1 cellular context compared by ENCODE assay signal in the genomic region with DNA sequence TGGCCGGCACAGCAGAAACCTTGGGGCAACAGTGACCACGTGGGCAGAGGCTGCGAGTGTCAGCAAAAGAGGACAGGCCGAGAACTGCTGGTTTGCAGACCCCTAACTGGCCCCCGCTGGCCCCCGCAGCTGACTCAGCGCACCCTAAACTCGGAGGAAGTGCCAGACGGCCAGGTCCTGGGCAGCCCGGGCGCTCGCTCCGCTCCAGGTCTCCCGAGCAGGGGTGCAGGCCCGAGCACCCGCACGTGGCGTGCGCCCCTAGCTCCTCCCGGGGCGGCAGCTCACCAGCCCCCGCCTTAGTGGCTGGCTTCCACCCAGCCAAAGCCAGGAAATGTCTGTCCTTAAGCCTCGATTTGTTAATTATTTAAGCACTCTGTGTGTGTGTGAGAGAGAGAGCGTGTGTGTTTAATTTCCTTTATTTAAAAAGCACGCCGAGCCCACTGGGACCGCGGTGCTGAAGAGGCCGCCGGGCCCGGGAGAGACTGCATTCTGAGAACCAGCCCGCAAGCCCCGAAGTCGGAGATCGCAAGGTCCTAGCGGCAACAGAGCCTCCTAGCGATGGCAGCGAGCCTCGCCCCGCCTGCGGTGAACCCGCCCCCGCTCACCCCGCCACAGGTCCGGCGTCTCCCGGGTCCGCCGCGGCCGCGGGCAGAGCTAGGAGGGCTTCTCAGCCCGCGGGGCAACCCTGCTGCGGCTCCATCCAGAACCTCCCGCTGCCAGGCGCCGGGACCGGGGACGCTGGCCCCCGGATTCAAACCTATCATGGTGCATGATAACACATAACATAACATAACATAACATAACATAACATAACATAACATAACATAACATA.
TF ChIP-seq lines count a peak whose summit lies in the region.

No MANE protein-coding gene starts in this region.

TF ChIP-seq in K562, 482 proteins besides CTCF, POLR2A, EP300 and RAD21 (continued from another document and continues in another):
- TF ChIP-seq, protein P1, sequence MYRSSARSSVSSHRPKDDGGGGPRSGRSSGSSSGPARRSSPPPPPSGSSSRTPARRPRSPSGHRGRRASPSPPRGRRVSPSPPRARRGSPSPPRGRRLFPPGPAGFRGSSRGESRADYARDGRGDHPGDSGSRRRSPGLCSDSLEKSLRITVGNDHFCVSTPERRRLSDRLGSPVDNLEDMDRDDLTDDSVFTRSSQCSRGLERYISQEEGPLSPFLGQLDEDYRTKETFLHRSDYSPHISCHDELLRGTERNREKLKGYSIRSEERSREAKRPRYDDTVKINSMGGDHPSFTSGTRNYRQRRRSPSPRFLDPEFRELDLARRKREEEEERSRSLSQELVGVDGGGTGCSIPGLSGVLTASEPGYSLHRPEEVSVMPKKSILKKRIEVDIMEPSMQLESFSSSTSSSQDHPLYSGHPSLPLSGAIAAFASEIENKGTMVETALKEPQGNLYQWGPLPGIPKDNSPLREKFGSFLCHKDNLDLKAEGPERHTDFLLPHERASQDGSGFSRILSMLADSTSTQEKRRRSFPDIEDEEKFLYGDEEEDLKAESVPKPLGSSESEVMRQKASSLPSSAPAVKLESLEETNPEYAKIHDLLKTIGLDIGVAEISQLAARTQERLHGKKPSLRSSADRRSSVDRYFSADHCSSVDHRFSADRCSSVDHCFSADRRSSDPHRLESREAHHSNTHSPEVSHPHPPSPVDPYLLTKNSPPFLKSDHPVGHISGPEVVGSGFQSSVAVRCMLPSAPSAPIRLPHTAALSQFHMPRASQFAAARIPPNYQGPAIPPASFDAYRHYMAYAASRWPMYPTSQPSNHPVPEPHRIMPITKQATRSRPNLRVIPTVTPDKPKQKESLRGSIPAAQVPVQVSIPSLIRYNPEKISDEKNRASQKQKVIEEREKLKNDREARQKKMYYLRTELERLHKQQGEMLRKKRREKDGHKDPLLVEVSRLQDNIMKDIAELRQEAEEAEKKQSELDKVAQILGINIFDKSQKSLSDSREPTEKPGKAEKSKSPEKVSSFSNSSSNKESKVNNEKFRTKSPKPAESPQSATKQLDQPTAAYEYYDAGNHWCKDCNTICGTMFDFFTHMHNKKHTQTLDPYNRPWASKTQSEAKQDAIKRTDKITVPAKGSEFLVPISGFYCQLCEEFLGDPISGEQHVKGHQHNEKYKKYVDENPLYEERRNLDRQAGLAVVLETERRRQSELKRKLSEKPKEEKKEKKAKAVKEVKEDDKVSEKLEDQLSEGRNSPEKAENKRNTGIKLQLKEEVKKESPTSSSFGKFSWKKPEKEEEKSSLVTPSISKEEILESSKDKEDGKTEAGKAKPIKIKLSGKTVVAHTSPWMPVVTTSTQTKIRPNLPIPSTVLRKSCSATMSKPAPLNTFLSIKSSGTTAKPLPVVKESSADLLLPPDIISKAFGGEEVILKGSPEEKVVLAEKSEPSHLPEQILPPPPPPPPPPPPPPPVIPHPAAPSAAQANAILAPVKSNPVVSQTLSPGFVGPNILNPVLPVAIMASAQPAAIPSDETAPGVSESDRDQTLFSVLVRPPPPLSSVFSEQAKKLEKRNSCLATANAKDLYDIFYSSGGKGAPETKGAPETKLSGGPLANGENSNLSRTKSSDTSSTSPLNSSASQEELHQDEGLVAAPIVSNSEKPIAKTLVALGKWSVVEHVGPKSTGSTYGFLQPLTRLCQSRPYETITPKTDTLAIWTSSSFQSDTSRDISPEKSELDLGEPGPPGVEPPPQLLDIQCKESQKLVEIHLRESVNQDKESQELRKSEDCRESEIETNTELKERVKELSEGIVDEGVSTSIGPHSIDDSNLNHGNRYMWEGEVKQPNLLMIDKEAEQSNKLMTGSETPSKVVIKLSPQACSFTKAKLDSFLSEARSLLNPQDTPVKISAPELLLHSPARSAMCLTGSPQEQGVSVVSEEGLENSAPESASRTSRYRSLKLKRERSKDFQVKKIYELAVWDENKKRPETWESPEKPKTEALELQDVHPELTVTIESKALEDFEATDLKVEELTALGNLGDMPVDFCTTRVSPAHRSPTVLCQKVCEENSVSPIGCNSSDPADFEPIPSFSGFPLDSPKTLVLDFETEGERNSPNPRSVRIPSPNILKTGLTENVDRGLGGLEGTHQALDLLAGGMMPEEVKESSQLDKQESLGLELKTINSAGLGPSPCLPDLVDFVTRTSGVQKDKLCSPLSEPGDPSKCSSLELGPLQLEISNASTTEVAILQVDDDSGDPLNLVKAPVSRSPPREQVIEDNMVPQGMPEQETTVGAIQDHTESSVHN (IDR thresholded peaks at IDR 0.05; ENCODE audit: borderline replicate concordance in 1 of 2, low read depth in 1 of 2): no peak
- TF ChIP-seq NONO (IDR thresholded peaks at IDR 0.05; ENCODE audit: low read depth in 2 of 2, low read length in 1 of 2): no peak; a peak in 1 of 4 replicates
- TF ChIP-seq DPF2 (IDR thresholded peaks at IDR 0.05): no peak; the same call in none of the 2 replicates
- no peak for TF ChIP-seq ZFP36 (IDR thresholded peaks at IDR 0.05; ENCODE audit: low read depth, low read length, partially characterized antibody)
- no peak for TF ChIP-seq PML (IDR thresholded peaks at IDR 0.05; ENCODE audit: low read length)
- TF ChIP-seq NCOR1 (IDR thresholded peaks at IDR 0.05): no peak
- TF ChIP-seq GATAD2B (IDR thresholded peaks at IDR 0.05; ENCODE audit: borderline replicate concordance): peak; percentile 12; the same call in 1 of the 2 replicates
- TF ChIP-seq SMARCE1 (IDR thresholded peaks at IDR 0.05): no peak
- TF ChIP-seq ZNF143 (CRISPR knock-in tag; IDR thresholded peaks at IDR 0.05): no peak
- TF ChIP-seq TRIM24 (IDR thresholded peaks at IDR 0.05): no peak
- TF ChIP-seq PCBP1 (IDR thresholded peaks at IDR 0.05; ENCODE audit: low read depth, low read length, poor library complexity, severe bottlenecking): no peak
- no peak for TF ChIP-seq TAL1 (IDR thresholded peaks at IDR 0.05)
- TF ChIP-seq, protein P2, sequence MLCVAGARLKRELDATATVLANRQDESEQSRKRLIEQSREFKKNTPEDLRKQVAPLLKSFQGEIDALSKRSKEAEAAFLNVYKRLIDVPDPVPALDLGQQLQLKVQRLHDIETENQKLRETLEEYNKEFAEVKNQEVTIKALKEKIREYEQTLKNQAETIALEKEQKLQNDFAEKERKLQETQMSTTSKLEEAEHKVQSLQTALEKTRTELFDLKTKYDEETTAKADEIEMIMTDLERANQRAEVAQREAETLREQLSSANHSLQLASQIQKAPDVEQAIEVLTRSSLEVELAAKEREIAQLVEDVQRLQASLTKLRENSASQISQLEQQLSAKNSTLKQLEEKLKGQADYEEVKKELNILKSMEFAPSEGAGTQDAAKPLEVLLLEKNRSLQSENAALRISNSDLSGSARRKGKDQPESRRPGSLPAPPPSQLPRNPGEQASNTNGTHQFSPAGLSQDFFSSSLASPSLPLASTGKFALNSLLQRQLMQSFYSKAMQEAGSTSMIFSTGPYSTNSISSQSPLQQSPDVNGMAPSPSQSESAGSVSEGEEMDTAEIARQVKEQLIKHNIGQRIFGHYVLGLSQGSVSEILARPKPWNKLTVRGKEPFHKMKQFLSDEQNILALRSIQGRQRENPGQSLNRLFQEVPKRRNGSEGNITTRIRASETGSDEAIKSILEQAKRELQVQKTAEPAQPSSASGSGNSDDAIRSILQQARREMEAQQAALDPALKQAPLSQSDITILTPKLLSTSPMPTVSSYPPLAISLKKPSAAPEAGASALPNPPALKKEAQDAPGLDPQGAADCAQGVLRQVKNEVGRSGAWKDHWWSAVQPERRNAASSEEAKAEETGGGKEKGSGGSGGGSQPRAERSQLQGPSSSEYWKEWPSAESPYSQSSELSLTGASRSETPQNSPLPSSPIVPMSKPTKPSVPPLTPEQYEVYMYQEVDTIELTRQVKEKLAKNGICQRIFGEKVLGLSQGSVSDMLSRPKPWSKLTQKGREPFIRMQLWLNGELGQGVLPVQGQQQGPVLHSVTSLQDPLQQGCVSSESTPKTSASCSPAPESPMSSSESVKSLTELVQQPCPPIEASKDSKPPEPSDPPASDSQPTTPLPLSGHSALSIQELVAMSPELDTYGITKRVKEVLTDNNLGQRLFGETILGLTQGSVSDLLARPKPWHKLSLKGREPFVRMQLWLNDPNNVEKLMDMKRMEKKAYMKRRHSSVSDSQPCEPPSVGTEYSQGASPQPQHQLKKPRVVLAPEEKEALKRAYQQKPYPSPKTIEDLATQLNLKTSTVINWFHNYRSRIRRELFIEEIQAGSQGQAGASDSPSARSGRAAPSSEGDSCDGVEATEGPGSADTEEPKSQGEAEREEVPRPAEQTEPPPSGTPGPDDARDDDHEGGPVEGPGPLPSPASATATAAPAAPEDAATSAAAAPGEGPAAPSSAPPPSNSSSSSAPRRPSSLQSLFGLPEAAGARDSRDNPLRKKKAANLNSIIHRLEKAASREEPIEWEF (CRISPR knock-in tag; IDR thresholded peaks at IDR 0.05): 0 out of 2 replicates have a peak, but pooled peaks have one; percentile 43
- TF ChIP-seq NFRKB (IDR thresholded peaks at IDR 0.05; ENCODE audit: low read depth): 0 out of 2 replicates have a peak, but pooled peaks have one; percentile 71
- no peak for TF ChIP-seq TEAD4 (IDR thresholded peaks at IDR 0.05; ENCODE audit: low read length)
- no peak for TF ChIP-seq TEAD4 (CRISPR knock-in tag; IDR thresholded peaks at IDR 0.05; ENCODE audit: borderline replicate concordance)
- peak; percentile 89 for TF ChIP-seq POLR2G (IDR thresholded peaks at IDR 0.05; ENCODE audit: low read depth, low read length)
- TF ChIP-seq, protein P3, sequence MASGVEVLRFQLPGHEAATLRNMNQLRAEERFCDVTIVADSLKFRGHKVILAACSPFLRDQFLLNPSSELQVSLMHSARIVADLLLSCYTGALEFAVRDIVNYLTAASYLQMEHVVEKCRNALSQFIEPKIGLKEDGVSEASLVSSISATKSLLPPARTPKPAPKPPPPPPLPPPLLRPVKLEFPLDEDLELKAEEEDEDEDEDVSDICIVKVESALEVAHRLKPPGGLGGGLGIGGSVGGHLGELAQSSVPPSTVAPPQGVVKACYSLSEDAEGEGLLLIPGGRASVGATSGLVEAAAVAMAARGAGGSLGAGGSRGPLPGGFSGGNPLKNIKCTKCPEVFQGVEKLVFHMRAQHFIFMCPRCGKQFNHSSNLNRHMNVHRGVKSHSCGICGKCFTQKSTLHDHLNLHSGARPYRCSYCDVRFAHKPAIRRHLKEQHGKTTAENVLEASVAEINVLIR (CRISPR knock-in tag; IDR thresholded peaks at IDR 0.05): no peak
- peak; percentile 24; the same call in 1 of the 2 replicates for TF ChIP-seq TCF3 (CRISPR knock-in tag; IDR thresholded peaks at IDR 0.05)
- no peak for TF ChIP-seq GTF2A2 (tag; IDR thresholded peaks at IDR 0.05)
- no peak for TF ChIP-seq XRCC4 (IDR thresholded peaks at IDR 0.05; ENCODE audit: extremely low read depth, insufficient read depth, insufficient read length)
- no peak for TF ChIP-seq FOXJ3 (CRISPR knock-in tag; IDR thresholded peaks at IDR 0.05)
- TF ChIP-seq, protein P4, sequence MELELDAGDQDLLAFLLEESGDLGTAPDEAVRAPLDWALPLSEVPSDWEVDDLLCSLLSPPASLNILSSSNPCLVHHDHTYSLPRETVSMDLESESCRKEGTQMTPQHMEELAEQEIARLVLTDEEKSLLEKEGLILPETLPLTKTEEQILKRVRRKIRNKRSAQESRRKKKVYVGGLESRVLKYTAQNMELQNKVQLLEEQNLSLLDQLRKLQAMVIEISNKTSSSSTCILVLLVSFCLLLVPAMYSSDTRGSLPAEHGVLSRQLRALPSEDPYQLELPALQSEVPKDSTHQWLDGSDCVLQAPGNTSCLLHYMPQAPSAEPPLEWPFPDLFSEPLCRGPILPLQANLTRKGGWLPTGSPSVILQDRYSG (tag; conservative IDR thresholded peaks at IDR 0.05; ENCODE audit: low read depth): peak; percentile 47; the same call in 1 of the 2 replicates
- TF ChIP-seq POLR2AphosphoS2 (IDR thresholded peaks at IDR 0.05; ENCODE audit: low read length): no peak
- TF ChIP-seq ZNF444 (CRISPR knock-in tag; IDR thresholded peaks at IDR 0.05): no peak
- TF ChIP-seq CCAR2 (IDR thresholded peaks at IDR 0.05; ENCODE audit: low read depth, low read length): no peak
- TF ChIP-seq MCM2 (IDR thresholded peaks at IDR 0.05; ENCODE audit: low read depth): no peak
- no peak for TF ChIP-seq ZSCAN32 (CRISPR knock-in tag; IDR thresholded peaks at IDR 0.05)
- TF ChIP-seq ZNF134 (CRISPR knock-in tag; conservative IDR thresholded peaks at IDR 0.05): no peak
- TF ChIP-seq MCM7 (IDR thresholded peaks at IDR 0.05): no peak
- TF ChIP-seq, protein P5, sequence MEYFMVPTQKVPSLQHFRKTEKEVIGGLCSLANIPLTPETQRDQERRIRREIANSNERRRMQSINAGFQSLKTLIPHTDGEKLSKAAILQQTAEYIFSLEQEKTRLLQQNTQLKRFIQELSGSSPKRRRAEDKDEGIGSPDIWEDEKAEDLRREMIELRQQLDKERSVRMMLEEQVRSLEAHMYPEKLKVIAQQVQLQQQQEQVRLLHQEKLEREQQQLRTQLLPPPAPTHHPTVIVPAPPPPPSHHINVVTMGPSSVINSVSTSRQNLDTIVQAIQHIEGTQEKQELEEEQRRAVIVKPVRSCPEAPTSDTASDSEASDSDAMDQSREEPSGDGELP (CRISPR knock-in tag; IDR thresholded peaks at IDR 0.05; ENCODE audit: borderline replicate concordance): peak; percentile 63
- TF ChIP-seq ESRRA (IDR thresholded peaks at IDR 0.05; ENCODE audit: borderline replicate concordance, low read depth): peak; percentile 33; the same call in 1 of the 2 replicates
- TF ChIP-seq, protein P6, sequence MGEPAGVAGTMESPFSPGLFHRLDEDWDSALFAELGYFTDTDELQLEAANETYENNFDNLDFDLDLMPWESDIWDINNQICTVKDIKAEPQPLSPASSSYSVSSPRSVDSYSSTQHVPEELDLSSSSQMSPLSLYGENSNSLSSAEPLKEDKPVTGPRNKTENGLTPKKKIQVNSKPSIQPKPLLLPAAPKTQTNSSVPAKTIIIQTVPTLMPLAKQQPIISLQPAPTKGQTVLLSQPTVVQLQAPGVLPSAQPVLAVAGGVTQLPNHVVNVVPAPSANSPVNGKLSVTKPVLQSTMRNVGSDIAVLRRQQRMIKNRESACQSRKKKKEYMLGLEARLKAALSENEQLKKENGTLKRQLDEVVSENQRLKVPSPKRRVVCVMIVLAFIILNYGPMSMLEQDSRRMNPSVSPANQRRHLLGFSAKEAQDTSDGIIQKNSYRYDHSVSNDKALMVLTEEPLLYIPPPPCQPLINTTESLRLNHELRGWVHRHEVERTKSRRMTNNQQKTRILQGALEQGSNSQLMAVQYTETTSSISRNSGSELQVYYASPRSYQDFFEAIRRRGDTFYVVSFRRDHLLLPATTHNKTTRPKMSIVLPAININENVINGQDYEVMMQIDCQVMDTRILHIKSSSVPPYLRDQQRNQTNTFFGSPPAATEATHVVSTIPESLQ (CRISPR knock-in tag; IDR thresholded peaks at IDR 0.05): peak; percentile 80; the same call in 1 of the 2 replicates
- peak; percentile 36; the same call in 1 of the 2 replicates for TF ChIP-seq ZNF764 (CRISPR knock-in tag; IDR thresholded peaks at IDR 0.05; ENCODE audit: low read depth)
- no peak for TF ChIP-seq ASH1L (IDR thresholded peaks at IDR 0.05; ENCODE audit: borderline replicate concordance, low read depth, partially characterized antibody)
- no peak for TF ChIP-seq RBM34 (IDR thresholded peaks at IDR 0.05; ENCODE audit: borderline replicate concordance, insufficient read depth, low read length)
